In the genomic region with DNA sequence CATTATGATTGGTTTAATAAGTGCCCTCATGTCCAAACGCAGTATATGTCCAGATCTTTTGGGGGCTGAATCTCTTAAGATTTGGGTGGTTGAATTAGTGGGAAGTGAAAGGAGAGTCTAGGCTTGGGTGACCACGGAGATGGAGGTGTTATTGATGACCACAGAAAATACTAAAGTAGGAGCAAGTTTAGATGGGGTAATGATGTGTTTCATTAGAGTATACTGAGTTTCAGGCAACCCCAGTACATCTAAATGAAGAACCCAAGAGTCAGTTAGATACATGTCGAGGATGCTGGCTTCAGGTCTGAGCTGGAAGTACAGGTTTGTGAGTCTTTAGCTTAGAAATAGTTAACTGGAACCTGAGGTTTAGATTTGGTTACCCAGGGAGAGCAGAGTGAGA, we compare ENCODE assay signal across 1 cellular context.
TF ChIP-seq lines count a peak whose summit lies in the region.

No MANE protein-coding gene starts in this region.

TF ChIP-seq in WTC11, 78 proteins besides CTCF, POLR2A, EP300 and RAD21:
- no peak for TF ChIP-seq SMAD4 (CRISPR knock-in tag; IDR thresholded peaks at IDR 0.05)
- TF ChIP-seq, protein P1, sequence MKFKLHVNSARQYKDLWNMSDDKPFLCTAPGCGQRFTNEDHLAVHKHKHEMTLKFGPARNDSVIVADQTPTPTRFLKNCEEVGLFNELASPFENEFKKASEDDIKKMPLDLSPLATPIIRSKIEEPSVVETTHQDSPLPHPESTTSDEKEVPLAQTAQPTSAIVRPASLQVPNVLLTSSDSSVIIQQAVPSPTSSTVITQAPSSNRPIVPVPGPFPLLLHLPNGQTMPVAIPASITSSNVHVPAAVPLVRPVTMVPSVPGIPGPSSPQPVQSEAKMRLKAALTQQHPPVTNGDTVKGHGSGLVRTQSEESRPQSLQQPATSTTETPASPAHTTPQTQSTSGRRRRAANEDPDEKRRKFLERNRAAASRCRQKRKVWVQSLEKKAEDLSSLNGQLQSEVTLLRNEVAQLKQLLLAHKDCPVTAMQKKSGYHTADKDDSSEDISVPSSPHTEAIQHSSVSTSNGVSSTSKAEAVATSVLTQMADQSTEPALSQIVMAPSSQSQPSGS (CRISPR knock-in tag; IDR thresholded peaks at IDR 0.05; ENCODE audit: borderline replicate concordance, low read depth) = no peak
- TF ChIP-seq SP1 (CRISPR knock-in tag; conservative IDR thresholded peaks at IDR 0.05) = no peak
- no peak for TF ChIP-seq CDX4 (CRISPR knock-in tag; IDR thresholded peaks at IDR 0.05; ENCODE audit: borderline replicate concordance)
- TF ChIP-seq, protein P2, sequence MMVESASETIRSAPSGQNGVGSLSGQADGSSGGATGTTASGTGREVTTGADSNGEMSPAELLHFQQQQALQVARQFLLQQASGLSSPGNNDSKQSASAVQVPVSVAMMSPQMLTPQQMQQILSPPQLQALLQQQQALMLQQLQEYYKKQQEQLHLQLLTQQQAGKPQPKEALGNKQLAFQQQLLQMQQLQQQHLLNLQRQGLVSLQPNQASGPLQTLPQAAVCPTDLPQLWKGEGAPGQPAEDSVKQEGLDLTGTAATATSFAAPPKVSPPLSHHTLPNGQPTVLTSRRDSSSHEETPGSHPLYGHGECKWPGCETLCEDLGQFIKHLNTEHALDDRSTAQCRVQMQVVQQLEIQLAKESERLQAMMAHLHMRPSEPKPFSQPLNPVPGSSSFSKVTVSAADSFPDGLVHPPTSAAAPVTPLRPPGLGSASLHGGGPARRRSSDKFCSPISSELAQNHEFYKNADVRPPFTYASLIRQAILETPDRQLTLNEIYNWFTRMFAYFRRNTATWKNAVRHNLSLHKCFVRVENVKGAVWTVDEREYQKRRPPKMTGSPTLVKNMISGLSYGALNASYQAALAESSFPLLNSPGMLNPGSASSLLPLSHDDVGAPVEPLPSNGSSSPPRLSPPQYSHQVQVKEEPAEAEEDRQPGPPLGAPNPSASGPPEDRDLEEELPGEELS (CRISPR knock-in tag; IDR thresholded peaks at IDR 0.05) = no peak
- TF ChIP-seq ZNF423 (CRISPR knock-in tag; IDR thresholded peaks at IDR 0.05) = no peak
- no peak for TF ChIP-seq SOX15 (CRISPR knock-in tag; IDR thresholded peaks at IDR 0.05)
- no peak for TF ChIP-seq MYBL2 (CRISPR knock-in tag; IDR thresholded peaks at IDR 0.05)
- TF ChIP-seq ZNF121 (CRISPR knock-in tag; IDR thresholded peaks at IDR 0.05) = no peak
- TF ChIP-seq HMGA2 (CRISPR knock-in tag; IDR thresholded peaks at IDR 0.05) = no peak
